In the genomic region with DNA sequence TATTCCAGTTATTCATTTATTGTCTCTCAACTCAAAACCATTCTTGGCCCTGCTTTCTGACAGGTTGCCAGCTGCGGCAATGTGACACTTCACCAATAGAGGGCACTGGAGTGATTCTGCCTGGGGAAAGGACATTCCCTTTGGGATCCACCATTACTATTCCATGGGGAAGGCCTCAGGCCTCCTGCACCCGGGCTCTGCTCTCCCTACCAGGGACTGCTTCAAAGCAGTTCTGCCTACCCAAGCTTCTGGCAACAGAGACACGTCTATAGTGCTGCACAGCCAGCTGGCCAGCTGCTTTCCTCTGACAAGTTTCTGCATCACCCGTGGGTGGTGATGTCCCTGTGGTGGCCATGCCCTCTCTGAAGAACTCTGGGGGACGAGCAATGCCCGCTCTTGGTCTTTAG, we compare ENCODE assay signal across 8 cellular contexts.
DNase-seq lines count a peak whose midpoint lies in the region; ATAC-seq and TF ChIP-seq lines count a peak whose summit lies in the region.

No MANE protein-coding gene starts in this region.

- no peak overlapping the region for H2AFZ ChIP-seq in SK-N-SH (ENCODE audit: low read depth)

- TF ChIP-seq EP300 in SK-N-SH (IDR thresholded peaks at IDR 0.05; ENCODE audit: borderline replicate concordance in 1 of 2, low read depth in 1 of 2, low read length in 1 of 2): no peak

- no peaks in the 10 kb centered on the region for H4K20me1 ChIP-seq in SK-N-SH (ENCODE audit: insufficient read depth)

- CTCF ChIA-PET in SK-N-SH (lab: Yijun Ruan, JAX): interaction anchor here (0.6 to 5.5 kb wide), 53 partner anchors 9 to 675 kb away, joined by 3 to 42 read pairs (median 4); a partner anchor contains a TSS

- no peaks in the 10 kb centered on the region for H3K27me3 ChIP-seq in SK-N-SH (ENCODE audit: insufficient read depth)

- no peak overlapping the region for H3K9ac ChIP-seq in SK-N-SH

- H3K27me3 Mint-ChIP-seq in activated T-cell treated with anti-CD3 and anti-CD28 coated beads, Interleukin-2, amount 50 U/mL, for 4 hours (ENCODE audit: low read depth): no peaks in the 10 kb centered on the region

- 40% methylated on average over 6 of the region's 6 CpGs for WGBS in SK-N-SH (ENCODE audit: low lambda C conversion rate)

- H3K9me3 ChIP-seq in SK-N-SH: peaks cover 3% of the 10 kb centered on the region; the same call in 1 of the 2 replicates

- H3K36me3 ChIP-seq in SK-N-SH (replicated peaks in 1 of 2; ENCODE audit: control insufficient read depth in 1 of 2, insufficient read depth in 2 of 2, low read length in 1 of 2): no peaks in the 10 kb centered on the region

- no peaks in the 10 kb centered on the region for H3K79me2 ChIP-seq in SK-N-SH (ENCODE audit: insufficient read depth)

- H3K4me1 ChIP-seq in SK-N-SH (ENCODE audit: control insufficient read depth in 1 of 2, insufficient read depth in 2 of 2, low read depth in 1 of 2, low read length in 1 of 2): peaks cover 0 to 44% of the 10 kb centered on the region in 2 experiments; a peak in 2 of 4 replicates

- TF ChIP-seq RAD21 in SK-N-SH (IDR thresholded peaks at IDR 0.05; ENCODE audit: low read length): peak; percentile 89

- H3K4me3 Mint-ChIP-seq in activated T-cell treated with anti-CD3 and anti-CD28 coated beads, Interleukin-2, amount 50 U/mL, for 4 hours: no peak overlapping the region

- H3K27ac ChIP-seq in SK-N-SH (ENCODE audit: low read depth in 2 of 2, low read length in 1 of 2): no peak overlapping the region

- peak; percentile 36; the same call in 1 of the 2 replicates for TF ChIP-seq CTCF in SK-N-SH (IDR thresholded peaks at IDR 0.05)

- no peak overlapping the region for H3K4me2 ChIP-seq in SK-N-SH

- ATAC-seq in SK-N-SH treated with all-trans-retinoic acid at 6 μM for 48 hours (no peak), GM21526 (IDR thresholded peaks at IDR 0.05; ENCODE audit: low FRiP score, unreplicated experiment) (no peak)
- peak in 1 of 2 donors; percentile 43 for ATAC-seq in activated T-cell treated with anti-CD3 and anti-CD28 coated beads, Interleukin-2, amount 50 U/mL, for 4 hours

- H3K4me1 Mint-ChIP-seq in activated T-cell treated with anti-CD3 and anti-CD28 coated beads, Interleukin-2, amount 50 U/mL, for 4 hours (ENCODE audit: low read depth): peaks cover 40% of the 10 kb centered on the region

- H3K9me2 ChIP-seq in SK-N-SH: no peaks in the 10 kb centered on the region

- no peak overlapping the region for H3K4me3 ChIP-seq in SK-N-SH (ENCODE audit: low read depth in 2 of 2, low read length in 1 of 2)

- DNase-seq in SK-N-SH: peak; percentile 72
- DNase-seq in NCI-H345 (lab: John Stamatoyannopoulos, UW): peak; percentile 54
- DNase-seq in activated T-cell treated with anti-CD3 and anti-CD28 coated beads, Interleukin-2, amount 50 U/mL, for 4 hours: peak; percentile 31
- peak; percentile 84 for DNase-seq in globus pallidus (ENCODE audit: low spot score)
- peak; percentile 92 for DNase-seq in pons (ENCODE audit: low spot score)
- no peak for DNase-seq in mesenteric fat pad (ENCODE audit: low spot score)

- H3F3A ChIP-seq in SK-N-SH (replicated peaks; ENCODE audit: insufficient read depth): no peaks in the 10 kb centered on the region

- no peaks in the 10 kb centered on the region for H3K9me3 Mint-ChIP-seq in activated T-cell treated with anti-CD3 and anti-CD28 coated beads, Interleukin-2, amount 50 U/mL, for 4 hours

- H3K36me3 Mint-ChIP-seq in activated T-cell treated with anti-CD3 and anti-CD28 coated beads, Interleukin-2, amount 50 U/mL, for 4 hours (ENCODE audit: insufficient read depth): peaks cover 14% of the 10 kb centered on the region

- POLR2A ChIA-PET in SK-N-SH (lab: Yijun Ruan, JAX): interaction anchor here (1.1 kb wide), 1 partner anchor 164 kb away, joined by 3 read pairs; no protein-coding TSS in a partner anchor

TF ChIP-seq in SK-N-SH, 30 proteins besides CTCF, POLR2A, EP300 and RAD21:
- TF ChIP-seq RCOR1 (IDR thresholded peaks at IDR 0.05; ENCODE audit: low read length) (peak; percentile 47; the same call in 1 of the 2 replicates), FOSL2 (IDR thresholded peaks at IDR 0.05; ENCODE audit: borderline replicate concordance, low read depth) (no peak), GABPA (IDR thresholded peaks at IDR 0.05; ENCODE audit: low read depth) (no peak), RXRA (IDR thresholded peaks at IDR 0.05; ENCODE audit: borderline replicate concordance, low read depth) (no peak), FOXM1 (IDR thresholded peaks at IDR 0.05; ENCODE audit: low read depth) (no peak), TEAD4 (IDR thresholded peaks at IDR 0.05; ENCODE audit: borderline replicate concordance, insufficient read depth) (no peak), FOXJ3 (CRISPR knock-in tag; IDR thresholded peaks at IDR 0.05) (no peak), RFX5 (IDR thresholded peaks at IDR 0.05; ENCODE audit: low read length) (no peak), TCF12 (IDR thresholded peaks at IDR 0.05) (no peak), EZH2phosphoT487 (IDR thresholded peaks at IDR 0.05; ENCODE audit: borderline replicate concordance, low read depth) (no peak), CHD2 (IDR thresholded peaks at IDR 0.05; ENCODE audit: low read length, partially characterized antibody) (peak; percentile 19), ELF1 (IDR thresholded peaks at IDR 0.05) (no peak), MEF2A (IDR thresholded peaks at IDR 0.05; ENCODE audit: borderline replicate concordance, low read depth) (no peak), SMC3 (IDR thresholded peaks at IDR 0.05; ENCODE audit: low read depth, low read length) (peak; percentile 46)
- TF ChIP-seq, protein P1, sequence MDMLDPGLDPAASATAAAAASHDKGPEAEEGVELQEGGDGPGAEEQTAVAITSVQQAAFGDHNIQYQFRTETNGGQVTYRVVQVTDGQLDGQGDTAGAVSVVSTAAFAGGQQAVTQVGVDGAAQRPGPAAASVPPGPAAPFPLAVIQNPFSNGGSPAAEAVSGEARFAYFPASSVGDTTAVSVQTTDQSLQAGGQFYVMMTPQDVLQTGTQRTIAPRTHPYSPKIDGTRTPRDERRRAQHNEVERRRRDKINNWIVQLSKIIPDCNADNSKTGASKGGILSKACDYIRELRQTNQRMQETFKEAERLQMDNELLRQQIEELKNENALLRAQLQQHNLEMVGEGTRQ (IDR thresholded peaks at IDR 0.05; ENCODE audit: borderline replicate concordance, low read depth, low read length): no peak
- TF ChIP-seq, protein P2, sequence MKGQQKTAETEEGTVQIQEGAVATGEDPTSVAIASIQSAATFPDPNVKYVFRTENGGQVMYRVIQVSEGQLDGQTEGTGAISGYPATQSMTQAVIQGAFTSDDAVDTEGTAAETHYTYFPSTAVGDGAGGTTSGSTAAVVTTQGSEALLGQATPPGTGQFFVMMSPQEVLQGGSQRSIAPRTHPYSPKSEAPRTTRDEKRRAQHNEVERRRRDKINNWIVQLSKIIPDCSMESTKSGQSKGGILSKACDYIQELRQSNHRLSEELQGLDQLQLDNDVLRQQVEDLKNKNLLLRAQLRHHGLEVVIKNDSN (IDR thresholded peaks at IDR 0.05; ENCODE audit: borderline replicate concordance, low read depth): no peak
TF ChIP-seq in SK-N-SH: peak in this region for 3.

TF ChIP-seq in SK-N-SH treated with all-trans-retinoic acid at 6 μM for 48 hours, 23 proteins besides CTCF, POLR2A, EP300 and RAD21 (continues in another document):
- TF ChIP-seq ZFP3 (CRISPR knock-in tag; IDR thresholded peaks at IDR 0.05) (no peak), ESRRG (CRISPR knock-in tag; IDR thresholded peaks at IDR 0.05) (no peak), ZNF70 (CRISPR knock-in tag; IDR thresholded peaks at IDR 0.05) (no peak), ZNF8 (CRISPR knock-in tag; IDR thresholded peaks at IDR 0.05) (no peak), PPARA (CRISPR knock-in tag; IDR thresholded peaks at IDR 0.05; ENCODE audit: borderline replicate concordance) (no peak)
- TF ChIP-seq, protein P3, sequence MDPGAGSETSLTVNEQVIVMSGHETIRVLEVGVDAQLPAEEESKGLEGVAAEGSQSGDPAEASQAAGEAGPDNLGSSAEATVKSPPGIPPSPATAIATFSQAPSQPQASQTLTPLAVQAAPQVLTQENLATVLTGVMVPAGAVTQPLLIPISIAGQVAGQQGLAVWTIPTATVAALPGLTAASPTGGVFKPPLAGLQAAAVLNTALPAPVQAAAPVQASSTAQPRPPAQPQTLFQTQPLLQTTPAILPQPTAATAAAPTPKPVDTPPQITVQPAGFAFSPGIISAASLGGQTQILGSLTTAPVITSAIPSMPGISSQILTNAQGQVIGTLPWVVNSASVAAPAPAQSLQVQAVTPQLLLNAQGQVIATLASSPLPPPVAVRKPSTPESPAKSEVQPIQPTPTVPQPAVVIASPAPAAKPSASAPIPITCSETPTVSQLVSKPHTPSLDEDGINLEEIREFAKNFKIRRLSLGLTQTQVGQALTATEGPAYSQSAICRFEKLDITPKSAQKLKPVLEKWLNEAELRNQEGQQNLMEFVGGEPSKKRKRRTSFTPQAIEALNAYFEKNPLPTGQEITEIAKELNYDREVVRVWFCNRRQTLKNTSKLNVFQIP (CRISPR knock-in tag; IDR thresholded peaks at IDR 0.05; ENCODE audit: borderline replicate concordance, low read depth): no peak
- TF ChIP-seq, protein P4, sequence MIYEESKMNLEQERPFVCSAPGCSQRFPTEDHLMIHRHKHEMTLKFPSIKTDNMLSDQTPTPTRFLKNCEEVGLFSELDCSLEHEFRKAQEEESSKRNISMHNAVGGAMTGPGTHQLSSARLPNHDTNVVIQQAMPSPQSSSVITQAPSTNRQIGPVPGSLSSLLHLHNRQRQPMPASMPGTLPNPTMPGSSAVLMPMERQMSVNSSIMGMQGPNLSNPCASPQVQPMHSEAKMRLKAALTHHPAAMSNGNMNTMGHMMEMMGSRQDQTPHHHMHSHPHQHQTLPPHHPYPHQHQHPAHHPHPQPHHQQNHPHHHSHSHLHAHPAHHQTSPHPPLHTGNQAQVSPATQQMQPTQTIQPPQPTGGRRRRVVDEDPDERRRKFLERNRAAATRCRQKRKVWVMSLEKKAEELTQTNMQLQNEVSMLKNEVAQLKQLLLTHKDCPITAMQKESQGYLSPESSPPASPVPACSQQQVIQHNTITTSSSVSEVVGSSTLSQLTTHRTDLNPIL (CRISPR knock-in tag; IDR thresholded peaks at IDR 0.05; ENCODE audit: low read depth): no peak
